In the genomic region with DNA sequence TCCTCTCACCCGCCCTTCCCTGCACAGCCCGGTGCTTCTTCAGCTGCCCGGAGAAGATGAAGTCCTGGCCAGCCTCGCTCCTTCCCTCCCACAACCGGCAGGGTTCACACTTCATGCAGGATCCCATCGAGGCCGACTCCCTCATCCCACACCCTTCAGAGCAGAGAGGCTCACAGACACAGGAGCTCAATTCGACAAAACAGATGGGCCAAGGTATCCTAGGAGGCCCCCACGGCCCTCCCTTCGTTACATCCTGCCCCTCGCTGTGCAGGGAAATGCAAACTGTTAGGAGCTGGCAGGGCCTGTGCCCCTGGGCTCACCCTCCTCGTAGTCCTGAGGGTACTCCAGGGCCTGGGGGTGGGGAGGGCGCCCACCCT, we compare ENCODE assay signal across 21 cellular contexts.
DNase-seq lines count a peak whose midpoint lies in the region; ATAC-seq and TF ChIP-seq lines count a peak whose summit lies in the region.
"Had no signal": no experiment of that assay in that cellular context is flagged by ENCODE, and none has a peak within 500 bp of the region (broad histone marks: within the 10 kb centered on the region; RNA-seq: fewer than 3 reads in every experiment).

No MANE protein-coding gene starts in this region.

- ATAC-seq in stimulated activated effector memory CD8-positive, alpha-beta T cell treated with anti-CD3 and anti-CD28 coated beads, Interleukin-12 subunit alpha, Interleukin-12 subunit beta, amount 100 ng/mL, for 72 hours = peak; percentile 38
- no peak for ATAC-seq in GM21360 (IDR thresholded peaks at IDR 0.05; ENCODE audit: unreplicated experiment)

- no peak overlapping the region for H2BK5ac ChIP-seq in mesendoderm (ENCODE audit: low read length)

- peaks cover 4% of the 10 kb centered on the region for H3K9me3 Mint-ChIP-seq in stimulated activated effector memory CD8-positive, alpha-beta T cell treated with anti-CD3 and anti-CD28 coated beads, Interleukin-12 subunit alpha, Interleukin-12 subunit beta, amount 100 ng/mL, for 72 hours

- H3K4me2 ChIP-seq in mesendoderm (ENCODE audit: low read length) = no peak overlapping the region
- H3K4me2 ChIP-seq: PC-9 had no signal

- H3K4me1 ChIP-seq in mesendoderm (ENCODE audit: control insufficient read depth, low read depth, low read length) = no peaks in the 10 kb centered on the region
- no peaks in the 10 kb centered on the region for H3K4me1 ChIP-seq in Peyer's patch
- H3K4me1 ChIP-seq: Caco-2, right lobe of liver had no signal

- H3K9ac ChIP-seq in mesendoderm (ENCODE audit: low read length) = no peak overlapping the region

- H3K23ac ChIP-seq in mesendoderm (ENCODE audit: low read length) = no peak overlapping the region

- H3K4me3 ChIP-seq in H7 (ENCODE audit: insufficient read depth, low read depth, low read length) (no peak overlapping the region), mesendoderm (ENCODE audit: low read length) (no peak overlapping the region), Peyer's patch (no peak overlapping the region)
- H3K4me3 ChIP-seq: MG63, PC-9, right lobe of liver had no signal

- no peaks in the 10 kb centered on the region for H3K9me3 ChIP-seq in Peyer's patch
- H3K9me3 ChIP-seq: Caco-2, MG63, right lobe of liver had no signal

- no peak for TF ChIP-seq CTCF in Peyer's patch (IDR thresholded peaks at IDR 0.05)

- no CpG with 5 or more reads among the region's 13 CpGs for WGBS in mesendoderm (ENCODE audit: extremely low coverage, insufficient coverage, low lambda C conversion rate)

- no peak overlapping the region for H4K5ac ChIP-seq in mesendoderm (ENCODE audit: low read length)

- H3K36me3 ChIP-seq in H7 (replicated peaks; ENCODE audit: control insufficient read depth, insufficient read depth, low read length) (no peaks in the 10 kb centered on the region; the same call in none of the 2 replicates), mesendoderm (ENCODE audit: control insufficient read depth, insufficient read depth, low read length) (no peaks in the 10 kb centered on the region), Peyer's patch (peaks cover 0 to 17% (median 0%) of the 10 kb centered on the region in 3 donors)
- H3K36me3 ChIP-seq: MG63, right lobe of liver had no signal

- no peak overlapping the region for H4K8ac ChIP-seq in mesendoderm (ENCODE audit: low read depth, low read length)

- H3K79me2 ChIP-seq in mesendoderm (ENCODE audit: control insufficient read depth, insufficient read depth, low read length) = no peaks in the 10 kb centered on the region

- DNase-seq in H7 (peak; percentile 72), cerebellar cortex (ENCODE audit: low spot score) (peak; percentile 51), mesendoderm (peak; percentile 65), Peyer's patch (no peak), SKM-1 (lab: John Stamatoyannopoulos, UW; ENCODE audit: unreplicated experiment) (no peak)
- no peak for DNase-seq in stimulated activated effector memory CD8-positive, alpha-beta T cell treated with anti-CD3 and anti-CD28 coated beads, Interleukin-12 subunit alpha, Interleukin-12 subunit beta, amount 100 ng/mL, for 72 hours (ENCODE audit: low spot score in 2 of 2)
- DNase-seq: activated CD4-positive, alpha-beta T cell treated with anti-CD3 and anti-CD28 coated beads for 48 hours; activated CD8-positive, alpha-beta memory T cell treated with anti-CD3 and anti-CD28 coated beads, Interleukin-2, amount 50 U/mL, for 4 hours; AML-193; amniotic stem cell; Caco-2; IMR-90; kidney; MG63; midbrain; NCI-H146; PC-9; right lobe of liver; stimulated activated CD4-positive, alpha-beta T cell treated with anti-CD3 and anti-CD28 coated beads, Interleukin-1b, Interleukin-23, amount 100 ng/mL, for 48 hours had no signal

- H3K18ac ChIP-seq in mesendoderm (ENCODE audit: low read length) = no peak overlapping the region

- H3K27ac ChIP-seq in mesendoderm (ENCODE audit: low read depth, low read length) (no peak overlapping the region), Peyer's patch (no peak overlapping the region)
- H3K27ac ChIP-seq: PC-9, right lobe of liver had no signal

- no peak overlapping the region for H2BK120ac ChIP-seq in mesendoderm (ENCODE audit: low read depth, low read length)

- H3K79me1 ChIP-seq in mesendoderm (ENCODE audit: low read length) = no peaks in the 10 kb centered on the region

- TF ChIP-seq POLR2A in Peyer's patch (IDR thresholded peaks at IDR 0.05) = no peak

- no peak overlapping the region for H2AK5ac ChIP-seq in mesendoderm (ENCODE audit: low read length)

- H3K4me3 Mint-ChIP-seq in stimulated activated effector memory CD8-positive, alpha-beta T cell treated with anti-CD3 and anti-CD28 coated beads, Interleukin-12 subunit alpha, Interleukin-12 subunit beta, amount 100 ng/mL, for 72 hours = no peak overlapping the region
- H3K4me3 Mint-ChIP-seq: central memory CD8-positive, alpha-beta T cell had no signal

- no peaks in the 10 kb centered on the region for H3K36me3 Mint-ChIP-seq in stimulated activated effector memory CD8-positive, alpha-beta T cell treated with anti-CD3 and anti-CD28 coated beads, Interleukin-12 subunit alpha, Interleukin-12 subunit beta, amount 100 ng/mL, for 72 hours

- H3K56ac ChIP-seq in mesendoderm (ENCODE audit: low read length) = no peak overlapping the region

- no peaks in the 10 kb centered on the region for H3K4me1 Mint-ChIP-seq in stimulated activated effector memory CD8-positive, alpha-beta T cell treated with anti-CD3 and anti-CD28 coated beads, Interleukin-12 subunit alpha, Interleukin-12 subunit beta, amount 100 ng/mL, for 72 hours

- H3K27ac Mint-ChIP-seq in stimulated activated effector memory CD8-positive, alpha-beta T cell treated with anti-CD3 and anti-CD28 coated beads, Interleukin-12 subunit alpha, Interleukin-12 subunit beta, amount 100 ng/mL, for 72 hours = peak overlapping the region; percentile 5

- H3K27me3 ChIP-seq in H7 (ENCODE audit: control insufficient read depth, insufficient read depth, low read length) (no peaks in the 10 kb centered on the region), mesendoderm (ENCODE audit: insufficient read depth, low read length, poor library complexity) (no peaks in the 10 kb centered on the region), Peyer's patch (no peaks in the 10 kb centered on the region)
- H3K27me3 ChIP-seq: MG63, right lobe of liver had no signal

- no peak overlapping the region for H3K4ac ChIP-seq in mesendoderm (ENCODE audit: low read depth, low read length)

- H2BK15ac ChIP-seq in mesendoderm (replicated peaks; ENCODE audit: low read depth) = no peak overlapping the region

Comparison
In these comparisons a context has a peak if more than half of its experiments do, and no peak if none do; other contexts are left out.
1. DNase-seq: peak in H7 (single experiment), cerebellar cortex (single experiment) and mesendoderm (single experiment); none in stimulated activated effector memory CD8-positive, alpha-beta T cell treated with anti-CD3 and anti-CD28 coated beads, Interleukin-12 subunit alpha, Interleukin-12 subunit beta, amount 100 ng/mL, for 72 hours (0 of 2), Peyer's patch (0 of 3) and SKM-1 (single experiment).